8 cellular contexts compared by ENCODE assay signal in genomic region chr17:49496183-49496865, GRCh38. TPM values are rescaled to one million over a fixed set of nuclear protein-coding genes. Genes with fewer than 3 reads are reported as not detected.
DNase-seq lines count a peak whose midpoint lies in the region; ATAC-seq and TF ChIP-seq lines count a peak whose summit lies in the region.

No MANE protein-coding gene starts in this region.

- WGBS in spleen, 5 donors, result 1 to 3% (median 1%) methylated on average over 36 to 85 of the region's 85 CpGs

- H3K4me3 Mint-ChIP-seq in activated B cell treated with CpG ODN at 0.5 μM for 24 hours, result peak overlapping the region; percentile 81
- peak overlapping the region; percentile 77 to 83 (median 78) for H3K4me3 Mint-ChIP-seq in immature natural killer cell

- no peak for TF ChIP-seq POLR2A in breast epithelium (IDR thresholded peaks at IDR 0.05)
- no peak for TF ChIP-seq POLR2A in spleen (IDR thresholded peaks at IDR 0.05)

- H3K9me3 Mint-ChIP-seq in activated B cell treated with CpG ODN at 0.5 μM for 24 hours, result no peaks in the 10 kb centered on the region
- peaks cover 0 to 1% (median 0%) of the 10 kb centered on the region in 6 donors for H3K9me3 Mint-ChIP-seq in immature natural killer cell

- peak; percentile 73 for ATAC-seq in activated B cell treated with CpG ODN at 0.5 μM for 24 hours (ENCODE audit: low read depth)
- ATAC-seq in GM19467 (IDR thresholded peaks at IDR 0.05; ENCODE audit: unreplicated experiment), result no peak

- H3K27me3 Mint-ChIP-seq in activated B cell treated with CpG ODN at 0.5 μM for 24 hours (peaks cover 33% of the 10 kb centered on the region), immature natural killer cell (ENCODE audit: low read depth in 3 of 3) (peaks cover 27 to 30% (median 28%) of the 10 kb centered on the region in 3 donors)

- H3K36me3 ChIP-seq in breast epithelium, result no peaks in the 10 kb centered on the region
- no peaks in the 10 kb centered on the region for H3K36me3 ChIP-seq in spleen

- POLR2A ChIA-PET in GM10248 (lab: Yijun Ruan, JAX) (no interaction called here), activated B cell treated with CpG ODN at 0.5 μM for 24 hours (lab: Charles Lee) (interaction anchor here (0.5 to 0.7 kb wide), 3 partner anchors 11 to 1366 kb away, joined by 4 to 5 read pairs (median 5); partner anchors contain the start of gene PPP1R9B)

- TF ChIP-seq CTCF in GM10248 (IDR thresholded peaks at IDR 0.05; ENCODE audit: control extremely low read depth, extremely low read depth, low read depth, missing control alignments) (peak; percentile 92), activated B cell treated with CpG ODN at 0.5 μM for 24 hours (IDR thresholded peaks at IDR 0.05) (peak; percentile 22), breast epithelium (IDR thresholded peaks at IDR 0.05) (peak; percentile 69 to 79 (median 70)), spleen (IDR thresholded peaks at IDR 0.05 in 8 of 11, conservative IDR thresholded peaks at IDR 0.05 in 3 of 11) (peak; percentile 41 to 96 (median 94))

- H3K27me3 ChIP-seq in breast epithelium, result peaks cover 0 to 43% of the 10 kb centered on the region in 2 donors
- peaks cover 6 to 74% (median 67%) of the 10 kb centered on the region in 7 donors for H3K27me3 ChIP-seq in spleen (replicated peaks in 1 of 7)

- peaks cover 34% of the 10 kb centered on the region for H3K4me1 Mint-ChIP-seq in activated B cell treated with CpG ODN at 0.5 μM for 24 hours
- peaks cover 29 to 38% of the 10 kb centered on the region in 2 donors for H3K4me1 Mint-ChIP-seq in immature natural killer cell

- intact Hi-C loops in activated B cell treated with CpG ODN at 0.5 μM for 24 hours (cut with micrococcal nuclease) (loop anchor here (1.0 to 5.0 kb wide), 4 partner anchors 60 to 471 kb away; partner anchors contain the start of gene DLX4), breast epithelium (cut with DNase I; ENCODE audit: low total_unique reads) (loop anchor here (5.0 kb wide), 1 partner anchor 61 kb away; no protein-coding TSS in a partner anchor), spleen (cut with DNase I; ENCODE audit: low total_unique reads) (loop anchor here (10.0 kb wide), 1 partner anchor 58 kb away; no protein-coding TSS in a partner anchor)

- H3K4me3 ChIP-seq in breast epithelium (peak overlapping the region; percentile 40 to 84 (median 66)), spleen (peak overlapping the region; percentile 41 to 81 (median 57))

- H3K27ac ChIP-seq in breast epithelium (peak overlapping the region; percentile 66 to 70), spleen (peak overlapping the region in 6 of 8 donors; percentile 0 to 59 (median 38))

- CTCF ChIA-PET in GM10248 (lab: Yijun Ruan, JAX), result interaction anchor here (0.7 to 11.0 kb wide), 21 partner anchors 8 to 78 kb away, joined by 3 to 95 read pairs (median 4); no protein-coding TSS in a partner anchor
- CTCF ChIA-PET in activated B cell treated with CpG ODN at 0.5 μM for 24 hours (lab: Charles Lee), result interaction anchor here (0.6 to 2.9 kb wide), 6 partner anchors 11 to 60 kb away, joined by 3 to 22 read pairs (median 4); no protein-coding TSS in a partner anchor

- DNase-seq in GM10248 (ENCODE audit: extremely low spot score), result peak; percentile 89
- peak; percentile 41 for DNase-seq in M059J (ENCODE audit: low read depth)
- peak; percentile 86 for DNase-seq in activated B cell treated with CpG ODN at 0.5 μM for 24 hours
- DNase-seq in breast epithelium (ENCODE audit: low spot score in 2 of 2), result peak in 1 of 2 donors; percentile 79
- peak; percentile 76 to 82 (median 81) for DNase-seq in immature natural killer cell
- DNase-seq in spleen, result peak; percentile 95
- DNase-seq in NCI-H2107 treated with DMSO at 0.1 percent for 48 hours (lab: John Stamatoyannopoulos, UW; ENCODE audit: unreplicated experiment), result no peak

- H3K36me3 Mint-ChIP-seq in activated B cell treated with CpG ODN at 0.5 μM for 24 hours (ENCODE audit: low read depth) (no peaks in the 10 kb centered on the region), immature natural killer cell (no peaks in the 10 kb centered on the region)

- peaks cover 7 to 10% of the 10 kb centered on the region in 2 donors for H3K4me1 ChIP-seq in breast epithelium
- peaks cover 24 to 47% (median 38%) of the 10 kb centered on the region in 6 donors for H3K4me1 ChIP-seq in spleen

- no peak overlapping the region for H3K27ac Mint-ChIP-seq in activated B cell treated with CpG ODN at 0.5 μM for 24 hours
- H3K27ac Mint-ChIP-seq in immature natural killer cell, result peak overlapping the region in 1 of 6 donors; percentile 45

- H3K9me3 ChIP-seq in breast epithelium (no peaks in the 10 kb centered on the region), spleen (no peaks in the 10 kb centered on the region)

RNA-seq across cellular contexts. Expression of gene NGFR, which starts 1.2 kb away (rescaled TPM):
- 0.39 and 0.62 TPM in 2 replicates for total RNA-seq in M059J (2014; rRNA removed; shearing (Covaris generic))
- 1.2 and 1.3 TPM in 2 replicates for total RNA-seq in activated B cell treated with CpG ODN at 0.5 μM for 24 hours
- 10 to 100 TPM in 2 of 3 donors, 1 to 10 TPM in 1; 3.4 to 27.8 (median 17.7) TPM for total RNA-seq in breast epithelium
- under 1 TPM in 1 of 3 donors, not detected in 2; 0.45 TPM for polyA plus RNA-seq in immature natural killer cell
- 10 to 100 TPM in 6 of 7 donors, 1 to 10 TPM in 1; 6.6 to 36.8 (median 15.6) TPM for total RNA-seq in spleen
- polyA plus RNA-seq in spleen, result 10 to 100 TPM in 1 of 3 donors, 1 to 10 TPM in 2; 4.1 to 12.2 (median 5.5) TPM

Comparison
In these comparisons a context has a peak if more than half of its experiments do, and no peak if none do; other contexts are left out.
1. CTCF ChIP-seq: peak in every context shown above with its lines; median percentile 94 in spleen; 92 in GM10248; 70 in breast epithelium; 22 in activated B cell treated with CpG ODN at 0.5 μM for 24 hours.